In genomic region chr10:127035827-127036226, GRCh38 we compare ENCODE assay signal across 24 cellular contexts.
"Had no signal": no experiment of that assay in that cellular context is flagged by ENCODE, and none has a peak within 500 bp of the region (broad histone marks: within the 10 kb centered on the region; RNA-seq: fewer than 3 reads in every experiment).

No MANE protein-coding gene starts in this region.

- H3K27ac Mint-ChIP-seq: naive thymus-derived CD8-positive, alpha-beta T cell; nephron; progenitor cell of endocrine pancreas; stimulated activated effector memory CD8-positive, alpha-beta T cell treated with anti-CD3 and anti-CD28 coated beads, Interleukin-12 subunit alpha, Interleukin-12 subunit beta, amount 100 ng/mL, for 72 hours; stimulated activated naive CD8-positive, alpha-beta T cell treated with anti-CD3 and anti-CD28 coated beads, Interleukin-15, Interleukin-2, amounts not matched to agents 100 ng/mL and 50 ng/mL, for 24 hours; type B pancreatic cell had no signal

- DNase-seq: kidney glomerular epithelial cell; left colon; left lung; lower lobe of right lung; mammary epithelial cell; mesenchymal stem cell; naive thymus-derived CD8-positive, alpha-beta T cell; ovary; right cardiac atrium; sigmoid colon; small intestine; spleen; stimulated activated CD4-positive, alpha-beta T cell treated with anti-CD3 and anti-CD28 coated beads, Interleukin-4, amount 100 ng/mL, for 24 hours; stimulated activated naive CD4-positive, alpha-beta T cell; uterus had no signal

- ATAC-seq: left colon; left lung; lower lobe of right lung; naive thymus-derived CD8-positive, alpha-beta T cell; right cardiac atrium; stimulated activated effector memory CD8-positive, alpha-beta T cell treated with anti-CD3 and anti-CD28 coated beads, Interleukin-12 subunit alpha, Interleukin-12 subunit beta, amount 100 ng/mL, for 72 hours had no signal

- H3K9me3 Mint-ChIP-seq: nephron; stimulated activated effector memory CD8-positive, alpha-beta T cell treated with anti-CD3 and anti-CD28 coated beads, Interleukin-12 subunit alpha, Interleukin-12 subunit beta, amount 100 ng/mL, for 72 hours; type B pancreatic cell had no signal

- H3K4me3 Mint-ChIP-seq: naive thymus-derived CD8-positive, alpha-beta T cell; nephron; stimulated activated effector memory CD8-positive, alpha-beta T cell treated with anti-CD3 and anti-CD28 coated beads, Interleukin-12 subunit alpha, Interleukin-12 subunit beta, amount 100 ng/mL, for 72 hours; stimulated activated naive CD8-positive, alpha-beta T cell treated with anti-CD3 and anti-CD28 coated beads, Interleukin-15, Interleukin-2, amounts not matched to agents 100 ng/mL and 50 ng/mL, for 24 hours; type B pancreatic cell had no signal

- H3K4me1 ChIP-seq: left lung, lower lobe of right lung, sigmoid colon, spleen, suprapubic skin, tibial nerve, uterus had no signal

- H3K4me2 ChIP-seq: hepatocyte had no signal

- H3K36me3 ChIP-seq: ovary, uterus had no signal

- H3K27me3 Mint-ChIP-seq: naive thymus-derived CD8-positive, alpha-beta T cell; progenitor cell of endocrine pancreas; stimulated activated naive CD8-positive, alpha-beta T cell treated with anti-CD3 and anti-CD28 coated beads, Interleukin-15, Interleukin-2, amounts not matched to agents 100 ng/mL and 50 ng/mL, for 24 hours; type B pancreatic cell had no signal

- H3K9me3 ChIP-seq: left lung, lower lobe of right lung, ovary, sigmoid colon, spleen, suprapubic skin, tibial nerve, uterus had no signal

- H3K4me1 Mint-ChIP-seq: nephron; stimulated activated effector memory CD8-positive, alpha-beta T cell treated with anti-CD3 and anti-CD28 coated beads, Interleukin-12 subunit alpha, Interleukin-12 subunit beta, amount 100 ng/mL, for 72 hours had no signal

- FAIRE-seq: keratinocyte, small intestine had no signal

- H3K4me3 ChIP-seq: hepatocyte, left lung, lower lobe of right lung, ovary, sigmoid colon, spleen, suprapubic skin, tibial nerve, uterus had no signal

- H3K36me3 Mint-ChIP-seq: naive thymus-derived CD8-positive, alpha-beta T cell; stimulated activated effector memory CD8-positive, alpha-beta T cell treated with anti-CD3 and anti-CD28 coated beads, Interleukin-12 subunit alpha, Interleukin-12 subunit beta, amount 100 ng/mL, for 72 hours had no signal

- H3K27me3 ChIP-seq: hepatocyte, left lung, ovary, sigmoid colon, spleen, suprapubic skin, tibial nerve, uterus had no signal

- H3K27ac ChIP-seq: hepatocyte, left lung, lower lobe of right lung, ovary, sigmoid colon, spleen, suprapubic skin, tibial nerve, uterus had no signal
